ENCODE assay signal across 9 cellular contexts in the genomic region with DNA sequence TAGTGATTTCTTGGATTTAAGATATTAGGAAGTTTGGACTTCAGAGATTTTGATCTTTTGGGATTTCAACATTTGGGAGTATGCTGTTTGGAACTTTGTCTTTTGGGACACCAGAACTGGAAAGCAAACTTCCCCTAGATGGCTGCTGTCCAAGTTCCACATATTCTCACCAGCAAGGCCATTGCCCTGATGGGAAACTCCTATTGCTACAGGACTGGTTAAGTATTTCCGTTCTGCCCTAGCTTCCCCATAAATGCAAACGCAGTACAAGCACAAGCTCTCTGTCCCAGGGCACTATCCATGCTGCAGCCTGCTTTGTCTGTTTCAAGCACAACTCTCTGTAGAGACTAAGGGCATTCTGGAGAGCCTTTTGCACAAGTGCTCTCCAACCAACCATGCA.
"Had no signal": no experiment of that assay in that cellular context is flagged by ENCODE, and none has a peak within 500 bp of the region (broad histone marks: within the 10 kb centered on the region; RNA-seq: fewer than 3 reads in every experiment).

No MANE protein-coding gene starts in this region.

- H3K36me3 ChIP-seq: thyroid gland, vagina had no signal

- H3K27me3 ChIP-seq: body of pancreas, thyroid gland, vagina had no signal

- ATAC-seq: body of pancreas; effector memory CD8-positive, alpha-beta T cell had no signal

- H3K4me3 ChIP-seq: body of pancreas, thyroid gland, vagina had no signal

- H3K27ac ChIP-seq: body of pancreas, thyroid gland, vagina had no signal

- H3K4me1 ChIP-seq: body of pancreas, vagina had no signal

- DNase-seq: activated naive CD4-positive, alpha-beta T cell treated with anti-CD3 and anti-CD28 coated beads, Interleukin-2, amount 50 U/mL, for 16 hours; amniotic stem cell; body of pancreas; cortex of kidney; effector memory CD8-positive, alpha-beta T cell; small intestine; T-helper 2 cell; thyroid gland had no signal

- H3K9me3 ChIP-seq: body of pancreas, thyroid gland, vagina had no signal
